ENCODE assay signal across 1 cellular context in the genomic region with DNA sequence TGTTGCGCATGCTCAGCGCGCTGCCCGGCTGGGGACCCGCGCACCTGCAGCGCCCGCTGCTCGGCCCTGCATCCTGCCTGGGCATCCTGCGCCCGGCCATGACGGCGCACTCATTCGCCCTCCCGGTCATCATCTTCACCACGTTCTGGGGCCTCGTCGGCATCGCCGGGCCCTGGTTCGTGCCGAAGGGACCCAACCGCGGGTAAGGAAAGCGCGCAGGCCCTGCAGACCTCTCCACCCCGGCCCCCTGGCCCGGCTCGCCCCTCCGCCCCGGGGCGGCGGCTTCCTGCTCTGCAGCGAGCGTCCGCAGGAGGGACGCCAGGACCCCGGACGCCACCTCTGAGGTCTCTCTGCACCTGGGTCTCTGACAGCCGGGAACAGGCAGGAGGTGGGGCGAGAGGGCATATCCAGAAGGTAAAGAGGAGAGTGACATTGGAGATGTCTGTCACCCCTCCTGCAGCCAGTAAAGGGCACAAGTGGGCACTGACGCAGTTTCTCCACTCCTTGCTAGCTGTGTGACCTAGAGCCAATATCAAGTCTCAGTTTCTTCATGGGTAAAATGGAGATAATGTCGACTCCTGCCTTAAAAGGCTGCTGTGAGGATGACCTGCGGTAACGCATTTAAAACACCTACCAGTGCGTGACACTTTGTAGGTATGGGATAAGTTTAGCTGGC.
TF ChIP-seq lines count a peak whose summit lies in the region.

A gene (plus strand): TSS at position 2 of the 676 bp plus-strand sequence. CDS start 97 bp downstream, at position 99.

TF ChIP-seq in HepG2, 621 proteins besides CTCF, POLR2A, EP300 and RAD21 (continued from another document and continues in another):
- TF ChIP-seq, protein P1, sequence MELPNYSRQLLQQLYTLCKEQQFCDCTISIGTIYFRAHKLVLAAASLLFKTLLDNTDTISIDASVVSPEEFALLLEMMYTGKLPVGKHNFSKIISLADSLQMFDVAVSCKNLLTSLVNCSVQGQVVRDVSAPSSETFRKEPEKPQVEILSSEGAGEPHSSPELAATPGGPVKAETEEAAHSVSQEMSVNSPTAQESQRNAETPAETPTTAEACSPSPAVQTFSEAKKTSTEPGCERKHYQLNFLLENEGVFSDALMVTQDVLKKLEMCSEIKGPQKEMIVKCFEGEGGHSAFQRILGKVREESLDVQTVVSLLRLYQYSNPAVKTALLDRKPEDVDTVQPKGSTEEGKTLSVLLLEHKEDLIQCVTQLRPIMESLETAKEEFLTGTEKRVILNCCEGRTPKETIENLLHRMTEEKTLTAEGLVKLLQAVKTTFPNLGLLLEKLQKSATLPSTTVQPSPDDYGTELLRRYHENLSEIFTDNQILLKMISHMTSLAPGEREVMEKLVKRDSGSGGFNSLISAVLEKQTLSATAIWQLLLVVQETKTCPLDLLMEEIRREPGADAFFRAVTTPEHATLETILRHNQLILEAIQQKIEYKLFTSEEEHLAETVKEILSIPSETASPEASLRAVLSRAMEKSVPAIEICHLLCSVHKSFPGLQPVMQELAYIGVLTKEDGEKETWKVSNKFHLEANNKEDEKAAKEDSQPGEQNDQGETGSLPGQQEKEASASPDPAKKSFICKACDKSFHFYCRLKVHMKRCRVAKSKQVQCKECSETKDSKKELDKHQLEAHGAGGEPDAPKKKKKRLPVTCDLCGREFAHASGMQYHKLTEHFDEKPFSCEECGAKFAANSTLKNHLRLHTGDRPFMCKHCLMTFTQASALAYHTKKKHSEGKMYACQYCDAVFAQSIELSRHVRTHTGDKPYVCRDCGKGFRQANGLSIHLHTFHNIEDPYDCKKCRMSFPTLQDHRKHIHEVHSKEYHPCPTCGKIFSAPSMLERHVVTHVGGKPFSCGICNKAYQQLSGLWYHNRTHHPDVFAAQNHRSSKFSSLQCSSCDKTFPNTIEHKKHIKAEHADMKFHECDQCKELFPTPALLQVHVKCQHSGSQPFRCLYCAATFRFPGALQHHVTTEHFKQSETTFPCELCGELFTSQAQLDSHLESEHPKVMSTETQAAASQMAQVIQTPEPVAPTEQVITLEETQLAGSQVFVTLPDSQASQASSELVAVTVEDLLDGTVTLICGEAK (IDR thresholded peaks at IDR 0.05), result no peak
- TF ChIP-seq, protein P1 (CRISPR knock-in tag; IDR thresholded peaks at IDR 0.05), result 0 out of 2 replicates have a peak, but pooled peaks have one; percentile 3
- TF ChIP-seq ZNF761 (CRISPR knock-in tag; conservative IDR thresholded peaks at IDR 0.05), result no peak
- peak; percentile 69; the same call in 1 of the 2 replicates for TF ChIP-seq ZNF773 (CRISPR knock-in tag; IDR thresholded peaks at IDR 0.05; ENCODE audit: borderline replicate concordance)
- TF ChIP-seq CHD4 (IDR thresholded peaks at IDR 0.05; ENCODE audit: borderline replicate concordance, low read length), result no peak
- TF ChIP-seq HOXA5 (CRISPR knock-in tag; IDR thresholded peaks at IDR 0.05), result peak; percentile 75; the same call in 1 of the 2 replicates
- no peak for TF ChIP-seq IKZF1 (IDR thresholded peaks at IDR 0.05)
- peak; percentile 66; the same call in 1 of the 2 replicates for TF ChIP-seq ZNF430 (CRISPR knock-in tag; IDR thresholded peaks at IDR 0.05)
- peak; percentile 71 for TF ChIP-seq HDAC1 (CRISPR knock-in tag; IDR thresholded peaks at IDR 0.05)
- peak; percentile 78 for TF ChIP-seq ZFY (CRISPR knock-in tag; IDR thresholded peaks at IDR 0.05)
- no peak for TF ChIP-seq CHCHD3 (CRISPR knock-in tag; IDR thresholded peaks at IDR 0.05)
- TF ChIP-seq ZNF143 (CRISPR knock-in tag; IDR thresholded peaks at IDR 0.05), result no peak
- TF ChIP-seq, protein P2, sequence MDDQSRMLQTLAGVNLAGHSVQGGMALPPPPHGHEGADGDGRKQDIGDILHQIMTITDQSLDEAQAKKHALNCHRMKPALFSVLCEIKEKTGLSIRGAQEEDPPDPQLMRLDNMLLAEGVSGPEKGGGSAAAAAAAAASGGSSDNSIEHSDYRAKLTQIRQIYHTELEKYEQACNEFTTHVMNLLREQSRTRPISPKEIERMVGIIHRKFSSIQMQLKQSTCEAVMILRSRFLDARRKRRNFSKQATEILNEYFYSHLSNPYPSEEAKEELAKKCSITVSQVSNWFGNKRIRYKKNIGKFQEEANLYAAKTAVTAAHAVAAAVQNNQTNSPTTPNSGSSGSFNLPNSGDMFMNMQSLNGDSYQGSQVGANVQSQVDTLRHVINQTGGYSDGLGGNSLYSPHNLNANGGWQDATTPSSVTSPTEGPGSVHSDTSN (CRISPR knock-in tag; IDR thresholded peaks at IDR 0.05; ENCODE audit: borderline replicate concordance), result no peak
- TF ChIP-seq ZNF331 (CRISPR knock-in tag; IDR thresholded peaks at IDR 0.05), result 0 out of 2 replicates have a peak, but pooled peaks have one; percentile 27
- TF ChIP-seq GTF2F1 (IDR thresholded peaks at IDR 0.05; ENCODE audit: low read length), result no peak
- TF ChIP-seq ZNF20 (CRISPR knock-in tag; IDR thresholded peaks at IDR 0.05), result peak; percentile 61; the same call in 1 of the 2 replicates
- TF ChIP-seq, protein P3, sequence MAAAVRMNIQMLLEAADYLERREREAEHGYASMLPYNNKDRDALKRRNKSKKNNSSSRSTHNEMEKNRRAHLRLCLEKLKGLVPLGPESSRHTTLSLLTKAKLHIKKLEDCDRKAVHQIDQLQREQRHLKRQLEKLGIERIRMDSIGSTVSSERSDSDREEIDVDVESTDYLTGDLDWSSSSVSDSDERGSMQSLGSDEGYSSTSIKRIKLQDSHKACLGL (CRISPR knock-in tag; IDR thresholded peaks at IDR 0.05), result peak; percentile 79; the same call in 1 of the 2 replicates
- no peak for TF ChIP-seq HMG20A (CRISPR knock-in tag; IDR thresholded peaks at IDR 0.05; ENCODE audit: borderline replicate concordance)
- TF ChIP-seq, protein P4, sequence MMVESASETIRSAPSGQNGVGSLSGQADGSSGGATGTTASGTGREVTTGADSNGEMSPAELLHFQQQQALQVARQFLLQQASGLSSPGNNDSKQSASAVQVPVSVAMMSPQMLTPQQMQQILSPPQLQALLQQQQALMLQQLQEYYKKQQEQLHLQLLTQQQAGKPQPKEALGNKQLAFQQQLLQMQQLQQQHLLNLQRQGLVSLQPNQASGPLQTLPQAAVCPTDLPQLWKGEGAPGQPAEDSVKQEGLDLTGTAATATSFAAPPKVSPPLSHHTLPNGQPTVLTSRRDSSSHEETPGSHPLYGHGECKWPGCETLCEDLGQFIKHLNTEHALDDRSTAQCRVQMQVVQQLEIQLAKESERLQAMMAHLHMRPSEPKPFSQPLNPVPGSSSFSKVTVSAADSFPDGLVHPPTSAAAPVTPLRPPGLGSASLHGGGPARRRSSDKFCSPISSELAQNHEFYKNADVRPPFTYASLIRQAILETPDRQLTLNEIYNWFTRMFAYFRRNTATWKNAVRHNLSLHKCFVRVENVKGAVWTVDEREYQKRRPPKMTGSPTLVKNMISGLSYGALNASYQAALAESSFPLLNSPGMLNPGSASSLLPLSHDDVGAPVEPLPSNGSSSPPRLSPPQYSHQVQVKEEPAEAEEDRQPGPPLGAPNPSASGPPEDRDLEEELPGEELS (CRISPR knock-in tag; IDR thresholded peaks at IDR 0.05), result 0 out of 2 replicates have a peak, but pooled peaks have one; percentile 23
- peak; percentile 16 for TF ChIP-seq HDAC2 (CRISPR knock-in tag; IDR thresholded peaks at IDR 0.05)
- no peak; the same call in 1 of the 2 replicates for TF ChIP-seq HIVEP1 (CRISPR knock-in tag; IDR thresholded peaks at IDR 0.05)
- 0 out of 2 replicates have a peak, but pooled peaks have one; percentile 32 for TF ChIP-seq ZNF879 (CRISPR knock-in tag; IDR thresholded peaks at IDR 0.05)
- TF ChIP-seq, protein P5, sequence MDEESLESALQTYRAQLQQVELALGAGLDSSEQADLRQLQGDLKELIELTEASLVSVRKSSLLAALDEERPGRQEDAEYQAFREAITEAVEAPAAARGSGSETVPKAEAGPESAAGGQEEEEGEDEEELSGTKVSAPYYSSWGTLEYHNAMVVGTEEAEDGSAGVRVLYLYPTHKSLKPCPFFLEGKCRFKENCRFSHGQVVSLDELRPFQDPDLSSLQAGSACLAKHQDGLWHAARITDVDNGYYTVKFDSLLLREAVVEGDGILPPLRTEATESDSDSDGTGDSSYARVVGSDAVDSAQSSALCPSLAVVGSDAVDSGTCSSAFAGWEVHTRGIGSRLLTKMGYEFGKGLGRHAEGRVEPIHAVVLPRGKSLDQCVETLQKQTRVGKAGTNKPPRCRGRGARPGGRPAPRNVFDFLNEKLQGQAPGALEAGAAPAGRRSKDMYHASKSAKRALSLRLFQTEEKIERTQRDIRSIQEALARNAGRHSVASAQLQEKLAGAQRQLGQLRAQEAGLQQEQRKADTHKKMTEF (CRISPR knock-in tag; IDR thresholded peaks at IDR 0.05), result peak; percentile 38
- 0 out of 2 replicates have a peak, but pooled peaks have one; percentile 27 for TF ChIP-seq ZNF501 (CRISPR knock-in tag; IDR thresholded peaks at IDR 0.05)
- no peak for TF ChIP-seq PCBP1 (IDR thresholded peaks at IDR 0.05; ENCODE audit: borderline replicate concordance, low read depth, low read length)
- no peak for TF ChIP-seq NONO (IDR thresholded peaks at IDR 0.05)
- TF ChIP-seq NONO (CRISPR knock-in tag; conservative IDR thresholded peaks at IDR 0.05), result 0 out of 2 replicates have a peak, but pooled peaks have one; percentile 41
- TF ChIP-seq CAMTA2 (CRISPR knock-in tag; IDR thresholded peaks at IDR 0.05; ENCODE audit: borderline replicate concordance), result peak; percentile 82; the same call in 1 of the 2 replicates
- peak; percentile 73 for TF ChIP-seq ZNF224 (CRISPR knock-in tag; IDR thresholded peaks at IDR 0.05)
- no peak for TF ChIP-seq ZNF30 (CRISPR knock-in tag; IDR thresholded peaks at IDR 0.05)
- TF ChIP-seq, protein P6, sequence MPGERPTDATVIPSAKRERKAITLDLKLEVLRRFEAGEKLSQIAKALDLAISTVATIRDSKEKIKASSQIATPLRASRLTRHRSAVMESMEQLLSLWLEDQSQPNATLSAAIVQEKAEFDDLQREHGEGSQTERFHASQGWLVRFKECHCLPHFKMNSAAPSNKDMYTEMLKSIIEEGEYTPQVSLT (CRISPR knock-in tag; IDR thresholded peaks at IDR 0.05; ENCODE audit: borderline replicate concordance, low read depth), result no peak
- no peak for TF ChIP-seq ZNF850 (CRISPR knock-in tag; conservative IDR thresholded peaks at IDR 0.05)
- TF ChIP-seq, protein P7, sequence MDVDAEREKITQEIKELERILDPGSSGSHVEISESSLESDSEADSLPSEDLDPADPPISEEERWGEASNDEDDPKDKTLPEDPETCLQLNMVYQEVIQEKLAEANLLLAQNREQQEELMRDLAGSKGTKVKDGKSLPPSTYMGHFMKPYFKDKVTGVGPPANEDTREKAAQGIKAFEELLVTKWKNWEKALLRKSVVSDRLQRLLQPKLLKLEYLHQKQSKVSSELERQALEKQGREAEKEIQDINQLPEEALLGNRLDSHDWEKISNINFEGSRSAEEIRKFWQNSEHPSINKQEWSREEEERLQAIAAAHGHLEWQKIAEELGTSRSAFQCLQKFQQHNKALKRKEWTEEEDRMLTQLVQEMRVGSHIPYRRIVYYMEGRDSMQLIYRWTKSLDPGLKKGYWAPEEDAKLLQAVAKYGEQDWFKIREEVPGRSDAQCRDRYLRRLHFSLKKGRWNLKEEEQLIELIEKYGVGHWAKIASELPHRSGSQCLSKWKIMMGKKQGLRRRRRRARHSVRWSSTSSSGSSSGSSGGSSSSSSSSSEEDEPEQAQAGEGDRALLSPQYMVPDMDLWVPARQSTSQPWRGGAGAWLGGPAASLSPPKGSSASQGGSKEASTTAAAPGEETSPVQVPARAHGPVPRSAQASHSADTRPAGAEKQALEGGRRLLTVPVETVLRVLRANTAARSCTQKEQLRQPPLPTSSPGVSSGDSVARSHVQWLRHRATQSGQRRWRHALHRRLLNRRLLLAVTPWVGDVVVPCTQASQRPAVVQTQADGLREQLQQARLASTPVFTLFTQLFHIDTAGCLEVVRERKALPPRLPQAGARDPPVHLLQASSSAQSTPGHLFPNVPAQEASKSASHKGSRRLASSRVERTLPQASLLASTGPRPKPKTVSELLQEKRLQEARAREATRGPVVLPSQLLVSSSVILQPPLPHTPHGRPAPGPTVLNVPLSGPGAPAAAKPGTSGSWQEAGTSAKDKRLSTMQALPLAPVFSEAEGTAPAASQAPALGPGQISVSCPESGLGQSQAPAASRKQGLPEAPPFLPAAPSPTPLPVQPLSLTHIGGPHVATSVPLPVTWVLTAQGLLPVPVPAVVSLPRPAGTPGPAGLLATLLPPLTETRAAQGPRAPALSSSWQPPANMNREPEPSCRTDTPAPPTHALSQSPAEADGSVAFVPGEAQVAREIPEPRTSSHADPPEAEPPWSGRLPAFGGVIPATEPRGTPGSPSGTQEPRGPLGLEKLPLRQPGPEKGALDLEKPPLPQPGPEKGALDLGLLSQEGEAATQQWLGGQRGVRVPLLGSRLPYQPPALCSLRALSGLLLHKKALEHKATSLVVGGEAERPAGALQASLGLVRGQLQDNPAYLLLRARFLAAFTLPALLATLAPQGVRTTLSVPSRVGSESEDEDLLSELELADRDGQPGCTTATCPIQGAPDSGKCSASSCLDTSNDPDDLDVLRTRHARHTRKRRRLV (CRISPR knock-in tag; IDR thresholded peaks at IDR 0.05), result 0 out of 2 replicates have a peak, but pooled peaks have one; percentile 60
- 0 out of 2 replicates have a peak, but pooled peaks have one; percentile 26 for TF ChIP-seq KAT7 (CRISPR knock-in tag; IDR thresholded peaks at IDR 0.05; ENCODE audit: borderline replicate concordance)
- TF ChIP-seq THYN1 (CRISPR knock-in tag; IDR thresholded peaks at IDR 0.05; ENCODE audit: borderline replicate concordance, low read depth), result no peak
- TF ChIP-seq ZNF230 (CRISPR knock-in tag; IDR thresholded peaks at IDR 0.05), result no peak
- no peak; the same call in 1 of the 2 replicates for TF ChIP-seq RFXAP (CRISPR knock-in tag; IDR thresholded peaks at IDR 0.05; ENCODE audit: borderline replicate concordance)
